6 cellular contexts compared by ENCODE assay signal in genomic region chr11:111878385-111878765, GRCh38. TPM values are rescaled to one million over a fixed set of nuclear protein-coding genes. Genes with fewer than 3 reads are reported as not detected.
DNase-seq lines count a peak whose midpoint lies in the region; ATAC-seq lines count a peak whose summit lies in the region.

No MANE protein-coding gene starts in this region.

- peaks cover 0 to 3% of the 10 kb centered on the region in 2 donors for H3K36me3 ChIP-seq in mucosa of rectum (ENCODE audit: control insufficient read depth in 2 of 2, insufficient read depth in 2 of 2, low read length in 2 of 2)

- peaks cover 7 to 10% of the 10 kb centered on the region in 2 donors for H3K4me1 ChIP-seq in mucosa of rectum (ENCODE audit: control insufficient read depth in 2 of 2, insufficient read depth in 2 of 2, low read length in 2 of 2)

- H3K9me3 ChIP-seq in mucosa of rectum (ENCODE audit: control insufficient read depth in 2 of 2, low read length in 2 of 2): no peaks in the 10 kb centered on the region

- DNase-seq in DMS 273 treated with DMSO at 0.1 percent for 48 hours (lab: John Stamatoyannopoulos, UW): peak; percentile 57
- DNase-seq in activated CD8-positive, alpha-beta memory T cell treated with anti-CD3 and anti-CD28 coated beads, Interleukin-2, amount 50 U/mL, for 4 hours: no peak
- DNase-seq in stimulated activated CD4-positive, alpha-beta T cell treated with anti-CD3 and anti-CD28 coated beads, Interleukin-15, amount 100 ng/mL, for 24 hours: no peak

- H3K27ac ChIP-seq in adipose tissue (ENCODE audit: low read depth, low read length): peak overlapping the region; percentile 28
- peak overlapping the region; percentile 94 to 99 for H3K27ac ChIP-seq in mucosa of rectum (ENCODE audit: low read depth in 2 of 2, low read length in 2 of 2)

- H3K27me3 ChIP-seq in mucosa of rectum (ENCODE audit: control insufficient read depth in 2 of 2, insufficient read depth in 2 of 2, low read length in 2 of 2): no peaks in the 10 kb centered on the region

- H3K9ac ChIP-seq in mucosa of rectum (ENCODE audit: low read depth in 1 of 2, low read length in 2 of 2): peak overlapping the region; percentile 77 to 82

- H3K4me3 ChIP-seq in mucosa of rectum (ENCODE audit: low read length in 2 of 2): peak overlapping the region; percentile 88 to 98

- WGBS in adipose tissue, 3 donors: 0% methylated on average over 10 of the region's 10 CpGs

- peak; percentile 21 for ATAC-seq in HG02943 (IDR thresholded peaks at IDR 0.05; ENCODE audit: low read depth, unreplicated experiment)

RNA-seq across cellular contexts. Expression of gene FDXACB1, which starts 0.6 kb away (rescaled TPM):
- polyA plus RNA-seq in adipose tissue: 1 to 10 TPM in 2 of 3 donors, under 1 TPM in 1; 0.89 to 1.8 (median 1.5) TPM

RNA-seq across cellular contexts. Expression of gene CFAP68, which starts 1.0 kb away (rescaled TPM):
- 10 to 100 TPM; 21.3 to 37.8 (median 29.8) TPM for polyA plus RNA-seq in adipose tissue

RNA-seq across cellular contexts. Expression of gene ALG9, which starts 7.0 kb away (rescaled TPM):
- 10 to 100 TPM; 13.2 to 39.5 (median 18.9) TPM for polyA plus RNA-seq in adipose tissue

RNA-seq across cellular contexts. Expression of gene CRYAB, which starts 33.2 kb away (rescaled TPM):
- polyA plus RNA-seq in adipose tissue: 100 to 1,000 TPM; 100 to 770 (median 580) TPM

RNA-seq across cellular contexts. Expression of gene HSPB2, which starts 34.2 kb away (rescaled TPM):
- polyA plus RNA-seq in adipose tissue: 10 to 100 TPM in 2 of 3 donors, 1 to 10 TPM in 1; 2.0 to 32.5 (median 15.6) TPM
